In the genomic region with DNA sequence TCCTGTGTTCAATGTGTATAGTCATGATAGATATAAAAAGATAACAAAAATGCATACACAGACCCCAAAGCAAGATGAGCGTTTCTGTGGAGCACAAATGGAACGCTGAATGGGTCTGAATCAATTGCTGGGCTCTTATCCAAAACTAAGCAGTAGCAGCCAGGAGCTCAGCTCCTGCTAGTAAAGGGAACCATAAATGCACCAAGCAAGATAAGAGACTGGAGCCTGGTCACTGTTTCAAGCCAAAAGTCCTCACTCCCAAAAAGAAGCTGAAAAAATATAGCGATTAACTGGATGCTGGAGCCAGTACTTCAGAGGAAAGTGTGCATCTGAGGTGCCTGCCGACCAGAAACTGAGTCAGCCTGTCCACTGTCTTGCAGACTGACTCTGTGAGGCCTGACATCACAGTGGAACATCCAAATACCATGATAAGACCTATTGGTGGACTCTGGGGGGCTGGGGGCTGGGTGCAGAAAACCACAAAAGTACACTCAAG, we compare ENCODE assay signal across 1 cellular context.
A peak's percentile ranks its signal among the peaks of the same experiment; 100 is the strongest.
TF ChIP-seq lines count a peak whose summit lies in the region.

No MANE protein-coding gene starts in this region.

TF ChIP-seq in HEK293, 187 proteins besides CTCF, POLR2A, EP300 and RAD21 (continued from another document):
- TF ChIP-seq, protein P1, sequence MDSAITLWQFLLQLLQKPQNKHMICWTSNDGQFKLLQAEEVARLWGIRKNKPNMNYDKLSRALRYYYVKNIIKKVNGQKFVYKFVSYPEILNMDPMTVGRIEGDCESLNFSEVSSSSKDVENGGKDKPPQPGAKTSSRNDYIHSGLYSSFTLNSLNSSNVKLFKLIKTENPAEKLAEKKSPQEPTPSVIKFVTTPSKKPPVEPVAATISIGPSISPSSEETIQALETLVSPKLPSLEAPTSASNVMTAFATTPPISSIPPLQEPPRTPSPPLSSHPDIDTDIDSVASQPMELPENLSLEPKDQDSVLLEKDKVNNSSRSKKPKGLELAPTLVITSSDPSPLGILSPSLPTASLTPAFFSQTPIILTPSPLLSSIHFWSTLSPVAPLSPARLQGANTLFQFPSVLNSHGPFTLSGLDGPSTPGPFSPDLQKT (IDR thresholded peaks at IDR 0.05; ENCODE audit: borderline replicate concordance, low read depth, low read length): no peak
- TF ChIP-seq, protein P2, sequence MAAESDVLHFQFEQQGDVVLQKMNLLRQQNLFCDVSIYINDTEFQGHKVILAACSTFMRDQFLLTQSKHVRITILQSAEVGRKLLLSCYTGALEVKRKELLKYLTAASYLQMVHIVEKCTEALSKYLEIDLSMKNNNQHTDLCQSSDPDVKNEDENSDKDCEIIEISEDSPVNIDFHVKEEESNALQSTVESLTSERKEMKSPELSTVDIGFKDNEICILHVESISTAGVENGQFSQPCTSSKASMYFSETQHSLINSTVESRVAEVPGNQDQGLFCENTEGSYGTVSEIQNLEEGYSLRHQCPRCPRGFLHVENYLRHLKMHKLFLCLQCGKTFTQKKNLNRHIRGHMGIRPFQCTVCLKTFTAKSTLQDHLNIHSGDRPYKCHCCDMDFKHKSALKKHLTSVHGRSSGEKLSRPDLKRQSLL (tag by site-specific recombination; IDR thresholded peaks at IDR 0.05): peak; percentile 90
- TF ChIP-seq, protein P3, sequence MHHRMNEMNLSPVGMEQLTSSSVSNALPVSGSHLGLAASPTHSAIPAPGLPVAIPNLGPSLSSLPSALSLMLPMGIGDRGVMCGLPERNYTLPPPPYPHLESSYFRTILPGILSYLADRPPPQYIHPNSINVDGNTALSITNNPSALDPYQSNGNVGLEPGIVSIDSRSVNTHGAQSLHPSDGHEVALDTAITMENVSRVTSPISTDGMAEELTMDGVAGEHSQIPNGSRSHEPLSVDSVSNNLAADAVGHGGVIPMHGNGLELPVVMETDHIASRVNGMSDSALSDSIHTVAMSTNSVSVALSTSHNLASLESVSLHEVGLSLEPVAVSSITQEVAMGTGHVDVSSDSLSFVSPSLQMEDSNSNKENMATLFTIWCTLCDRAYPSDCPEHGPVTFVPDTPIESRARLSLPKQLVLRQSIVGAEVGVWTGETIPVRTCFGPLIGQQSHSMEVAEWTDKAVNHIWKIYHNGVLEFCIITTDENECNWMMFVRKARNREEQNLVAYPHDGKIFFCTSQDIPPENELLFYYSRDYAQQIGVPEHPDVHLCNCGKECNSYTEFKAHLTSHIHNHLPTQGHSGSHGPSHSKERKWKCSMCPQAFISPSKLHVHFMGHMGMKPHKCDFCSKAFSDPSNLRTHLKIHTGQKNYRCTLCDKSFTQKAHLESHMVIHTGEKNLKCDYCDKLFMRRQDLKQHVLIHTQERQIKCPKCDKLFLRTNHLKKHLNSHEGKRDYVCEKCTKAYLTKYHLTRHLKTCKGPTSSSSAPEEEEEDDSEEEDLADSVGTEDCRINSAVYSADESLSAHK (tag by site-specific recombination; IDR thresholded peaks at IDR 0.05): peak; percentile 57; the same call in 1 of the 2 replicates
- TF ChIP-seq ZNF248 (tag by site-specific recombination; IDR thresholded peaks at IDR 0.05) (no peak), ZNF214 (tag by site-specific recombination; IDR thresholded peaks at IDR 0.05; ENCODE audit: borderline replicate concordance) (no peak), ZNF311 (tag by site-specific recombination; IDR thresholded peaks at IDR 0.05; ENCODE audit: borderline replicate concordance) (no peak), ZNF843 (tag by site-specific recombination; IDR thresholded peaks at IDR 0.05) (no peak), BCL11B (tag by site-specific recombination; IDR thresholded peaks at IDR 0.05; ENCODE audit: low read depth) (no peak), EGR2 (tag by site-specific recombination; IDR thresholded peaks at IDR 0.05; ENCODE audit: low read depth) (no peak), ZNF514 (tag by site-specific recombination; IDR thresholded peaks at IDR 0.05) (no peak), OSR2 (tag by site-specific recombination; IDR thresholded peaks at IDR 0.05) (peak; percentile 97), OVOL3 (tag by site-specific recombination; IDR thresholded peaks at IDR 0.05) (no peak), ZNF292 (tag by site-specific recombination; IDR thresholded peaks at IDR 0.05; ENCODE audit: borderline replicate concordance, low read depth) (no peak), ZNF10 (tag by site-specific recombination; IDR thresholded peaks at IDR 0.05) (peak; percentile 93), MYNN (tag by site-specific recombination; IDR thresholded peaks at IDR 0.05; ENCODE audit: borderline replicate concordance) (peak; percentile 98)
- TF ChIP-seq, protein P4, sequence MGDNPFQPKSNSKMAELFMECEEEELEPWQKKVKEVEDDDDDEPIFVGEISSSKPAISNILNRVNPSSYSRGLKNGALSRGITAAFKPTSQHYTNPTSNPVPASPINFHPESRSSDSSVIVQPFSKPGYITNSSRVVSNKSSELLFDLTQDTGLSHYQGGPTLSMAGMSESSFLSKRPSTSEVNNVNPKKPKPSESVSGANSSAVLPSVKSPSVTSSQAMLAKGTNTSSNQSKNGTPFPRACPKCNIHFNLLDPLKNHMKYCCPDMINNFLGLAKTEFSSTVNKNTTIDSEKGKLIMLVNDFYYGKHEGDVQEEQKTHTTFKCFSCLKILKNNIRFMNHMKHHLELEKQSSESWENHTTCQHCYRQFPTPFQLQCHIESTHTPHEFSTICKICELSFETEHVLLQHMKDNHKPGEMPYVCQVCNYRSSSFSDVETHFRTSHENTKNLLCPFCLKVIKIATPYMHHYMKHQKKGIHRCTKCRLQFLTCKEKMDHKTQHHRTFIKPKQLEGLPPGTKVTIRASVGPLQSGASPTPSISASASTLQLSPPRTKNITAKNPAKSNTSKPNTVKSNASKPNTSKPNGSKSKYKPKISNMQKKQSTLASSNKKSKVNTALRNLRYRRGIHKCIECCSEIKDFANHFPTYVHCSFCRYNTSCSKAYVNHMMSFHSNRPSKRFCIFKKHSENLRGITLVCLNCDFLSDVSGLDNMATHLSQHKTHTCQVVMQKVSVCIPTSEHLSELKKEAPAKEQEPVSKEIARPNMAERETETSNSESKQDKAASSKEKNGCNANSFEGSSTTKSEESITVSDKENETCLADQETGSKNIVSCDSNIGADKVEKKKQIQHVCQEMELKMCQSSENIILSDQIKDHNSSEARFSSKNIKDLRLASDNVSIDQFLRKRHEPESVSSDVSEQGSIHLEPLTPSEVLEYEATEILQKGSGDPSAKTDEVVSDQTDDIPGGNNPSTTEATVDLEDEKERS (tag by site-specific recombination; IDR thresholded peaks at IDR 0.05): no peak
